Comparison of ENCODE assay signal across 9 cellular contexts in the genomic region with DNA sequence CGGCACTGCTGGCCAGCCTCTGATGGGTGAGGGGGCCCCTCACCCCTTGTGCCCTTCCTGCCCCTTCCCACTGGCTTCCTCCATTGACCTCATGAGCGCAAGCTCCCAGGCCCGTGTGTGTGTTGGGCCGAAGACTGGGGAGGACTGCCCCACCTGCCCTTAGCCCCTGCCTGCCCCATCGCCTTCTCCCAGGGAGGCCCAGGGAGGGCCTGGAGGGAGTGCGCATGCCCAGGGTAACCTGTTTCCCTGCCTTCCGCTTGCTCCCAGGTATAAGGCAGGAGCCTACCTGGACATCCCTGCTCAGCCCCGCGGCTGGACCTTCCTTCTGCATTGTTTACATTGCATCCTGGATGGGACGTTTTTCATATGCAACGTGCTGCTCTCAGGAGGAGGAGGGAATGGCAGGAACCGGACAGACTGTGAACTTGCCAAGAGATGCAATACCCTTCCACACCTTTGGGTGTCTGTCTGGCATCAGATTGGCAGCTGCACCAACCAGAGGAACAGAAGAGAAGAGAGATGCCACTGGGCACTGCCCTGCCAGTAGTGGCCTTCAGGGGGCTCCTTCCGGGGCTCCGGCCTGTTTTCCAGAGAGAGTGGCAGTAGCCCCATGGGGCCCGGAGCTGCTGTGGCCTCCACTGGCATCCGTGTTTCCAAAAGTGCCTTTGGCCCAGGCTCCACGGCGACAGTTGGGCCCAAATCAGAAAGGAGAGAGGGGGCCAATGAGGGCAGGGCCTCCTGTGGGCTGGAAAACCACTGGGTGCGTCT. TPM values are rescaled to one million over a fixed set of nuclear protein-coding genes. Genes with fewer than 3 reads are reported as not detected.
DNase-seq lines count a peak whose midpoint lies in the region; ATAC-seq and TF ChIP-seq lines count a peak whose summit lies in the region.
"Had no signal": no experiment of that assay in that cellular context is flagged by ENCODE, and none has a peak within 500 bp of the region (broad histone marks: within the 10 kb centered on the region; RNA-seq: fewer than 3 reads in every experiment).

No MANE protein-coding gene starts in this region.

- H3K27ac Mint-ChIP-seq in nephron = no peak overlapping the region
- H3K27ac Mint-ChIP-seq: T-helper 1 cell treated with Interleukin-12 subunit alpha and Interleukin-12 subunit beta and Interleukin-4 antibody, amounts not matched to agents 30 μg/mL and 1 μg/mL, for 36 hours had no signal

- no peaks in the 10 kb centered on the region for H3K9me3 Mint-ChIP-seq in nephron
- H3K9me3 Mint-ChIP-seq: T-helper 1 cell treated with Interleukin-12 subunit alpha and Interleukin-12 subunit beta and Interleukin-4 antibody, amounts not matched to agents 30 μg/mL and 1 μg/mL, for 36 hours had no signal

- TF ChIP-seq CTCF in nephron (IDR thresholded peaks at IDR 0.05; ENCODE audit: unreplicated experiment in 3 of 3) = peak; percentile 16 to 24 (median 23)

- no peak for ATAC-seq in HG02763 (IDR thresholded peaks at IDR 0.05; ENCODE audit: unreplicated experiment)
- ATAC-seq in GM18861 (IDR thresholded peaks at IDR 0.05; ENCODE audit: unreplicated experiment) = no peak
- no peak for ATAC-seq in GM18517 (IDR thresholded peaks at IDR 0.05; ENCODE audit: unreplicated experiment)

- peak; percentile 27 for DNase-seq in DMS114 treated with DMSO at 0.1 percent for 48 hours (lab: John Stamatoyannopoulos, UW; ENCODE audit: unreplicated experiment)
- DNase-seq in M059J (ENCODE audit: low read depth) = peak; percentile 59
- DNase-seq in cerebellum (ENCODE audit: low spot score) = peak; percentile 61
- DNase-seq in Ammon's horn (ENCODE audit: low spot score) = no peak

- H3K4me3 Mint-ChIP-seq in nephron = peak overlapping the region in 2 of 3 experiments; percentile 25 to 37
- H3K4me3 Mint-ChIP-seq: T-helper 1 cell treated with Interleukin-12 subunit alpha and Interleukin-12 subunit beta and Interleukin-4 antibody, amounts not matched to agents 30 μg/mL and 1 μg/mL, for 36 hours had no signal

- H3K36me3 Mint-ChIP-seq in nephron (ENCODE audit: low read depth) = no peaks in the 10 kb centered on the region

- H3K4me1 Mint-ChIP-seq in nephron = peaks cover 16% of the 10 kb centered on the region

- peaks cover 43% of the 10 kb centered on the region for H3K27me3 Mint-ChIP-seq in nephron (ENCODE audit: low read depth)

RNA-seq across cellular contexts. Expression of gene DLL4, which starts 8.8 kb away (rescaled TPM):
- 0.10 TPM in 1 of 2 replicates, not detected in the other for total RNA-seq in M059J (2014; rRNA removed; shearing (Covaris generic))
- total RNA-seq in cerebellum = 4.4 TPM

RNA-seq across cellular contexts. Expression of gene CHAC1, which starts 15.3 kb away (rescaled TPM):
- 2.6 and 7.4 TPM in 2 replicates for total RNA-seq in M059J (2014; rRNA removed; shearing (Covaris generic))
- total RNA-seq in cerebellum = 2.1 TPM

RNA-seq across cellular contexts. Expression of gene VPS18, which starts 43.7 kb away (rescaled TPM):
- total RNA-seq in M059J (2014; rRNA removed; shearing (Covaris generic)) = 17.6 and 29.9 TPM in 2 replicates
- total RNA-seq in cerebellum = 19.0 TPM
